8 cellular contexts compared by ENCODE assay signal in genomic region chr16:58814348-58814801, GRCh38.
A peak's percentile ranks its signal among the peaks of the same experiment; 100 is the strongest.
DNase-seq lines count a peak whose midpoint lies in the region; ATAC-seq and TF ChIP-seq lines count a peak whose summit lies in the region.

No MANE protein-coding gene starts in this region.

- no peak for ATAC-seq in CD4-positive, CD25-positive, alpha-beta regulatory T cell (ENCODE audit: low read depth in 2 of 2)
- ATAC-seq in GM18868 (IDR thresholded peaks at IDR 0.05; ENCODE audit: unreplicated experiment) (peak; percentile 88), HG03354 (IDR thresholded peaks at IDR 0.05; ENCODE audit: poor library complexity, severe bottlenecking, unreplicated experiment) (peak; percentile 90)

- H3K9me3 ChIP-seq in CD4-positive, CD25-positive, alpha-beta regulatory T cell (ENCODE audit: control insufficient read depth in 2 of 2, low read length in 2 of 2), result no peaks in the 10 kb centered on the region
- H3K9me3 ChIP-seq in PC-9 (ENCODE audit: insufficient read depth, low read depth) (no peaks in the 10 kb centered on the region), right atrium auricular region (no peaks in the 10 kb centered on the region)

- peaks cover 5% of the 10 kb centered on the region for H3K4me1 ChIP-seq in CD4-positive, CD25-positive, alpha-beta regulatory T cell (ENCODE audit: control insufficient read depth, insufficient read depth, low read length, poor library complexity, severe bottlenecking)
- no peaks in the 10 kb centered on the region for H3K4me1 ChIP-seq in PC-9 (replicated peaks; ENCODE audit: insufficient read depth)
- peaks cover 0 to 5% of the 10 kb centered on the region in 2 donors for H3K4me1 ChIP-seq in right atrium auricular region

- H3K27ac ChIP-seq in CD4-positive, CD25-positive, alpha-beta regulatory T cell (ENCODE audit: insufficient read depth, low read length, poor library complexity, severe bottlenecking), result no peak overlapping the region
- H3K27ac ChIP-seq in PC-9, result no peak overlapping the region
- no peak overlapping the region for H3K27ac ChIP-seq in right atrium auricular region

- intact Hi-C loops in PC-9 (cut with micrococcal nuclease; ENCODE audit: unreplicated experiment), result no loop called here

- H3K36me3 ChIP-seq in CD4-positive, CD25-positive, alpha-beta regulatory T cell (ENCODE audit: control insufficient read depth, insufficient read depth, low read length), result no peaks in the 10 kb centered on the region
- H3K36me3 ChIP-seq in PC-9 (ENCODE audit: low read depth) (no peaks in the 10 kb centered on the region), right atrium auricular region (no peaks in the 10 kb centered on the region)

- peaks cover 4% of the 10 kb centered on the region for H3K27me3 ChIP-seq in CD4-positive, CD25-positive, alpha-beta regulatory T cell (ENCODE audit: control insufficient read depth, insufficient read depth, low read length)
- H3K27me3 ChIP-seq in PC-9 (ENCODE audit: insufficient read depth, low read depth) (peaks cover 13% of the 10 kb centered on the region), right atrium auricular region (no peaks in the 10 kb centered on the region)

- POLR2A ChIA-PET in PC-9 (lab: Charles Lee; ENCODE audit: unreplicated experiment), result no interaction called here

- TF ChIP-seq CTCF in PC-9 (conservative IDR thresholded peaks at IDR 0.05), result peak; percentile 90
- peak; percentile 61 to 92 for TF ChIP-seq CTCF in right atrium auricular region (IDR thresholded peaks at IDR 0.05)
- TF ChIP-seq CTCF in progenitor cell of endocrine pancreas (IDR thresholded peaks at IDR 0.05; ENCODE audit: unreplicated experiment), result peak; percentile 96

- H3K9me3 Mint-ChIP-seq in CD4-positive, CD25-positive, alpha-beta regulatory T cell, result no peaks in the 10 kb centered on the region
- no peaks in the 10 kb centered on the region for H3K9me3 Mint-ChIP-seq in progenitor cell of endocrine pancreas (ENCODE audit: low read depth)

- peak overlapping the region in 2 of 4 donors; percentile 66 to 86 for H3K4me3 Mint-ChIP-seq in CD4-positive, CD25-positive, alpha-beta regulatory T cell
- peak overlapping the region; percentile 76 for H3K4me3 Mint-ChIP-seq in progenitor cell of endocrine pancreas (ENCODE audit: low read depth)

- no peak overlapping the region for H2AFZ ChIP-seq in PC-9

- no peaks in the 10 kb centered on the region for H3K36me3 Mint-ChIP-seq in CD4-positive, CD25-positive, alpha-beta regulatory T cell
- no peaks in the 10 kb centered on the region for H3K36me3 Mint-ChIP-seq in progenitor cell of endocrine pancreas (ENCODE audit: insufficient read depth)

- CTCF ChIA-PET in PC-9 (lab: Charles Lee), result no interaction called here

- no peaks in the 10 kb centered on the region for H3K79me2 ChIP-seq in PC-9 (ENCODE audit: low read depth)

- H3K4me3 ChIP-seq in CD4-positive, CD25-positive, alpha-beta regulatory T cell (ENCODE audit: low read depth, low read length), result peak overlapping the region; percentile 37
- H3K4me3 ChIP-seq in PC-9 (no peak overlapping the region), right atrium auricular region (peak overlapping the region in 1 of 2 donors; percentile 32)

- H3F3A ChIP-seq in PC-9 (ENCODE audit: insufficient read depth, low read depth), result no peaks in the 10 kb centered on the region

- H3K9me2 ChIP-seq in PC-9 (ENCODE audit: insufficient read depth), result no peaks in the 10 kb centered on the region

- H3K4me2 ChIP-seq in PC-9, result peak overlapping the region; percentile 7; the same call in 1 of the 2 replicates

- peaks cover 3% of the 10 kb centered on the region for H3K27me3 Mint-ChIP-seq in CD4-positive, CD25-positive, alpha-beta regulatory T cell
- H3K27me3 Mint-ChIP-seq in progenitor cell of endocrine pancreas, result no peaks in the 10 kb centered on the region

- H3K27ac Mint-ChIP-seq in CD4-positive, CD25-positive, alpha-beta regulatory T cell, result peak overlapping the region in 1 of 3 donors; percentile 59
- H3K27ac Mint-ChIP-seq in progenitor cell of endocrine pancreas, result peak overlapping the region; percentile 94

- H3K4me1 Mint-ChIP-seq in CD4-positive, CD25-positive, alpha-beta regulatory T cell, result peaks cover 0 to 9% (median 4%) of the 10 kb centered on the region in 4 donors
- peaks cover 14% of the 10 kb centered on the region for H3K4me1 Mint-ChIP-seq in progenitor cell of endocrine pancreas (ENCODE audit: low read depth)

- DNase-seq in CD4-positive, CD25-positive, alpha-beta regulatory T cell, result peak in 1 of 3 donors; percentile 30
- DNase-seq in PC-9, result peak in 1 of 2 experiments; percentile 20
- DNase-seq in amniotic epithelial cell (ENCODE audit: low read depth), result peak; percentile 11
- DNase-seq in right atrium auricular region (ENCODE audit: low spot score), result no peak
- DNase-seq in progenitor cell of endocrine pancreas (ENCODE audit: low spot score, unreplicated experiment), result peak; percentile 21
- DNase-seq in NCI-H2029 (lab: John Stamatoyannopoulos, UW), result no peak

- no TSS peak for BruUV-seq in PC-9 (replicated peaks; lab: Mats Ljungman, UMichigan)

- H4K20me1 ChIP-seq in PC-9 (ENCODE audit: insufficient read depth), result no peaks in the 10 kb centered on the region

Comparison
In these comparisons a context has a peak if more than half of its experiments do, and no peak if none do; other contexts are left out.
1. ATAC-seq: peak in GM18868 (single experiment) and HG03354 (single experiment); none in CD4-positive, CD25-positive, alpha-beta regulatory T cell (0 of 2).
2. DNase-seq: peak in amniotic epithelial cell (single experiment) and progenitor cell of endocrine pancreas (single experiment); none in right atrium auricular region (single experiment) and NCI-H2029 (single experiment).
3. Peak in every context shown above with its lines, with median percentiles within 50 percentile points of each other: CTCF ChIP-seq.